Comparison of ENCODE assay signal across 27 cellular contexts in genomic region chr20:37473249-37474000, GRCh38.
"Had no signal": no experiment of that assay in that cellular context is flagged by ENCODE, and none has a peak within 500 bp of the region (broad histone marks: within the 10 kb centered on the region; RNA-seq: fewer than 3 reads in every experiment).

No MANE protein-coding gene starts in this region.

- H3K9me3 Mint-ChIP-seq: activated CD4-positive, alpha-beta T cell treated with anti-CD3 and anti-CD28 coated beads, Interleukin-2, amount 10 ng/mL, durations not matched to agents 24 days and 14 days; activated naive CD8-positive, alpha-beta T cell treated with anti-CD3 and anti-CD28 coated beads, Interleukin-2, amount 10 ng/mL, durations not matched to agents 7 days and 5 days; activated T-helper 2 cell treated with anti-CD3 and anti-CD28 coated beads, Interferon-gamma antibody, Interleukin-2, Interleukin-4, amounts not matched to agents 10 μg/mL and 5 μg/mL and 100 μg/mL, durations not matched to agents 14 hours and 24 hours and 36 hours had no signal

- H3K27ac Mint-ChIP-seq: activated CD4-positive, alpha-beta T cell treated with anti-CD3 and anti-CD28 coated beads, Interleukin-2, amount 10 ng/mL, durations not matched to agents 24 days and 14 days; activated CD8-positive, alpha-beta T cell treated with anti-CD3 and anti-CD28 coated beads for 36 hours; activated naive CD4-positive, alpha-beta T cell treated with anti-CD3 and anti-CD28 coated beads, Interleukin-2, amount 50 U/mL, for 24 hours; activated naive CD8-positive, alpha-beta T cell treated with anti-CD3 and anti-CD28 coated beads, Interleukin-2, amount 10 ng/mL, durations not matched to agents 7 days and 5 days; activated T-helper 2 cell treated with anti-CD3 and anti-CD28 coated beads, Interferon-gamma antibody, Interleukin-2, Interleukin-4, amounts not matched to agents 10 μg/mL and 5 μg/mL and 100 μg/mL, durations not matched to agents 14 hours and 24 hours and 36 hours had no signal

- H3K36me3 Mint-ChIP-seq: activated naive CD8-positive, alpha-beta T cell treated with anti-CD3 and anti-CD28 coated beads, Interleukin-2, amount 10 ng/mL, durations not matched to agents 7 days and 5 days had no signal

- H3K4me1 ChIP-seq: ascending aorta, breast epithelium had no signal

- H3K4me3 Mint-ChIP-seq: activated CD4-positive, alpha-beta T cell treated with anti-CD3 and anti-CD28 coated beads, Interleukin-2, amount 10 ng/mL, durations not matched to agents 24 days and 14 days; activated CD8-positive, alpha-beta T cell treated with anti-CD3 and anti-CD28 coated beads for 36 hours; activated naive CD4-positive, alpha-beta T cell treated with anti-CD3 and anti-CD28 coated beads, Interleukin-2, amount 50 U/mL, for 24 hours; activated naive CD8-positive, alpha-beta T cell treated with anti-CD3 and anti-CD28 coated beads, Interleukin-2, amount 10 ng/mL, durations not matched to agents 7 days and 5 days had no signal

- DNase-seq: activated CD4-positive, alpha-beta T cell treated with anti-CD3 and anti-CD28 coated beads, Interleukin-2, amount 10 ng/mL, durations not matched to agents 24 days and 14 days; activated CD4-positive, alpha-beta T cell treated with anti-CD3 and anti-CD28 coated beads, Interleukin-2, amount 50 U/mL, for 4 hours; activated CD8-positive, alpha-beta T cell treated with anti-CD3 and anti-CD28 coated beads for 36 hours; activated gamma-delta T cell; activated naive CD4-positive, alpha-beta T cell treated with Interleukin-2 at 50 U/mL for 16 hours; activated naive CD8-positive, alpha-beta T cell treated with anti-CD3 and anti-CD28 coated beads, Interleukin-2, amount 10 ng/mL, durations not matched to agents 7 days and 5 days; activated T-cell treated with anti-CD3 and anti-CD28 coated beads, Interleukin-2, amount 50 U/mL, for 1 hour; amygdala; Karpas-422; NCI-H1105; NCI-H1417 treated with DMSO at 0.1 percent for 48 hours; NCI-H1694 treated with DMSO at 0.1 percent for 48 hours; NCI-H2029; NCI-H345; NCI-H524 treated with DMSO at 0.1 percent for 48 hours; NCI-H748 treated with DMSO at 0.1 percent for 48 hours; NK-92 treated with Interleukin-12 subunit alpha and Interleukin-12 subunit beta, amount 100 ng/mL, for 24 hours; PC-9; SHP77; T1000 had no signal

- H2AFZ ChIP-seq: PC-9 had no signal

- ATAC-seq: activated CD8-positive, alpha-beta T cell treated with anti-CD3 and anti-CD28 coated beads for 36 hours had no signal

- H3K27me3 ChIP-seq: ascending aorta, breast epithelium, SJCRH30 had no signal

- H3K4me2 ChIP-seq: PC-9 had no signal

- H3K4me3 ChIP-seq: ascending aorta, breast epithelium, PC-9, SJCRH30, SK-N-MC had no signal

- FAIRE-seq: RCC 7860 had no signal

- H3K4me1 Mint-ChIP-seq: activated CD4-positive, alpha-beta T cell treated with anti-CD3 and anti-CD28 coated beads, Interleukin-2, amount 10 ng/mL, durations not matched to agents 24 days and 14 days; activated naive CD4-positive, alpha-beta T cell treated with anti-CD3 and anti-CD28 coated beads, Interleukin-2, amount 50 U/mL, for 24 hours had no signal

- H3K36me3 ChIP-seq: ascending aorta, breast epithelium, SJCRH30 had no signal

- H3K9me3 ChIP-seq: ascending aorta, breast epithelium had no signal

- H3K27ac ChIP-seq: ascending aorta, breast epithelium, PC-9, SJCRH30, SK-N-MC had no signal
